30 cellular contexts compared by ENCODE assay signal in the genomic region with DNA sequence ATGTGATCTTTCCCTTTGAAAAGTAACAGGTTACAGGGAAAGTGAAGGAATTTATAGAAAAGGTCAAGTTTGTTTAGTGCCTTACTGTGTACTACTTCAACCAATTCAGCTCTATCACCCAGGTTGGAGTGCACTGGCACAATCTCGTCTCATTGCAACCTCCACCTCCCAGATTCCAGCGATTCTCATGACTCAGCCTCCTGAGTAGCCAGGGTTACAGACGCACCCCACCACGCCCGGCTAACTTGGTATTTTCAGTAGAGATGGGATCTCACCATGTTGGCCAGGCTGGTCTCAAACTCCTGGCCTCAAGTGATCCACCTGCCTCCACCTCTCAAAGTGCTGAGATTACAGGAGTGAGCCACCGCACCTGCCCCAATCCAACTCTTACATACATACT.
"Had no signal": no experiment of that assay in that cellular context is flagged by ENCODE, and none has a peak within 500 bp of the region (broad histone marks: within the 10 kb centered on the region; RNA-seq: fewer than 3 reads in every experiment).

No MANE protein-coding gene starts in this region.

- H3K9me3 ChIP-seq: SJCRH30 had no signal

- DNase-seq: activated CD4-positive, alpha-beta memory T cell treated with anti-CD3 and anti-CD28 coated beads, Interleukin-2, amount 10 ng/mL, durations not matched to agents 7 days and 5 days; activated CD4-positive, alpha-beta T cell treated with anti-CD3 and anti-CD28 coated beads for 1 hour; activated CD4-positive, alpha-beta T cell treated with anti-CD3 and anti-CD28 coated beads for 48 hours; activated CD4-positive, CD25-positive, alpha-beta regulatory T cell; activated CD8-positive, alpha-beta memory T cell treated with anti-CD3 and anti-CD28 coated beads for 24 hours; activated CD8-positive, alpha-beta memory T cell treated with anti-CD3 and anti-CD28 coated beads, Interleukin-2, amount 10 ng/mL, durations not matched to agents 7 days and 5 days; activated CD8-positive, alpha-beta memory T cell treated with anti-CD3 and anti-CD28 coated beads, Interleukin-2, amount 50 U/mL, for 48 hours; activated effector memory CD4-positive, alpha-beta T cell treated with Interleukin-2 at 50 U/mL for 16 hours; activated naive CD4-positive, alpha-beta T cell treated with anti-CD3 and anti-CD28 coated beads, Interleukin-2, amount 10 ng/mL, durations not matched to agents 7 days and 5 days; activated naive CD8-positive, alpha-beta T cell treated with anti-CD3 and anti-CD28 coated beads, Interleukin-2, amount 50 U/mL, for 24 hours; activated T-cell treated with anti-CD3 and anti-CD28 coated beads, Interleukin-2, amount 50 U/mL, for 48 hours; anterior cingulate cortex; brain microvascular endothelial cell; central memory CD4-positive, alpha-beta T cell; NCI-H1092 treated with DMSO at 0.1 percent for 48 hours; NCI-H1417 treated with DMSO at 0.1 percent for 48 hours; NCI-H1694; NCI-H1930; NCI-H2081 treated with DMSO at 0.1 percent for 48 hours; NCI-H510A; NCI-H526; NCI-H748 treated with DMSO at 0.1 percent for 48 hours; PC-9; SHP77; SJCRH30; T1000; WERI-Rb-1 had no signal

- H3K27ac ChIP-seq: brain microvascular endothelial cell, PC-9, RWPE1, SJCRH30, SK-N-MC, WERI-Rb-1 had no signal

- H3K36me3 ChIP-seq: brain microvascular endothelial cell, SJCRH30, WERI-Rb-1 had no signal

- H3K4me3 ChIP-seq: K562, PC-9, SJCRH30, SK-N-MC had no signal

- H3K27me3 ChIP-seq: brain microvascular endothelial cell, SJCRH30 had no signal
